In genomic region chr1:22880174-22880601, GRCh38 we compare ENCODE assay signal across 13 cellular contexts.
DNase-seq lines count a peak whose midpoint lies in the region; FAIRE-seq lines count a peak whose summit lies in the region.
"Had no signal": no experiment of that assay in that cellular context is flagged by ENCODE, and none has a peak within 500 bp of the region (broad histone marks: within the 10 kb centered on the region; RNA-seq: fewer than 3 reads in every experiment).

No MANE protein-coding gene starts in this region.

- POLR2A ChIA-PET in CD8-positive, alpha-beta memory T cell (lab: Charles Lee) = no interaction called here

- H3K4me1 ChIP-seq in CD8-positive, alpha-beta memory T cell (ENCODE audit: insufficient read depth, low read length) = peaks cover 7% of the 10 kb centered on the region

- H3K27ac Mint-ChIP-seq in CD8-positive, alpha-beta memory T cell = no peak overlapping the region
- no peak overlapping the region for H3K27ac Mint-ChIP-seq in T-helper 2 cell treated with Interferon-gamma antibody and Interleukin-4, amounts not matched to agents 5 μg/mL and 100 μg/mL, for 36 hours
- H3K27ac Mint-ChIP-seq: CD14-positive monocyte had no signal

- H3K4me3 ChIP-seq in CD8-positive, alpha-beta memory T cell (ENCODE audit: low read length) = no peak overlapping the region

- H3K9me3 Mint-ChIP-seq in CD8-positive, alpha-beta memory T cell = no peaks in the 10 kb centered on the region
- no peaks in the 10 kb centered on the region for H3K9me3 Mint-ChIP-seq in T-helper 2 cell treated with Interferon-gamma antibody and Interleukin-4, amounts not matched to agents 5 μg/mL and 100 μg/mL, for 36 hours
- H3K9me3 Mint-ChIP-seq: CD14-positive monocyte had no signal

- CTCF ChIA-PET in CD8-positive, alpha-beta memory T cell (lab: Charles Lee) = no interaction called here

- no peaks in the 10 kb centered on the region for H3K36me3 Mint-ChIP-seq in CD8-positive, alpha-beta memory T cell
- no peaks in the 10 kb centered on the region for H3K36me3 Mint-ChIP-seq in T-helper 2 cell treated with Interferon-gamma antibody and Interleukin-4, amounts not matched to agents 5 μg/mL and 100 μg/mL, for 36 hours (ENCODE audit: low read depth)
- H3K36me3 Mint-ChIP-seq: CD14-positive monocyte had no signal

- no peaks in the 10 kb centered on the region for H3K9me3 ChIP-seq in CD8-positive, alpha-beta memory T cell (ENCODE audit: low read length)

- FAIRE-seq in HTR-8/SVneo (lab: Jason Lieb, UNC) = no peak

- H3K4me3 Mint-ChIP-seq in CD8-positive, alpha-beta memory T cell = no peak overlapping the region
- H3K4me3 Mint-ChIP-seq in T-helper 2 cell treated with Interferon-gamma antibody and Interleukin-4, amounts not matched to agents 5 μg/mL and 100 μg/mL, for 36 hours = no peak overlapping the region
- H3K4me3 Mint-ChIP-seq: CD14-positive monocyte had no signal

- H3K4me1 Mint-ChIP-seq in CD8-positive, alpha-beta memory T cell = peaks cover 7 to 9% (median 8%) of the 10 kb centered on the region in 3 donors
- H3K4me1 Mint-ChIP-seq in T-helper 2 cell treated with Interferon-gamma antibody and Interleukin-4, amounts not matched to agents 5 μg/mL and 100 μg/mL, for 36 hours (ENCODE audit: low read depth) = peaks cover 7% of the 10 kb centered on the region

- no peaks in the 10 kb centered on the region for H3K36me3 ChIP-seq in CD8-positive, alpha-beta memory T cell (ENCODE audit: insufficient read depth, low read length)

- peaks cover 2 to 4% of the 10 kb centered on the region in 2 donors for H3K27me3 Mint-ChIP-seq in CD8-positive, alpha-beta memory T cell
- peaks cover 4% of the 10 kb centered on the region for H3K27me3 Mint-ChIP-seq in T-helper 2 cell treated with Interferon-gamma antibody and Interleukin-4, amounts not matched to agents 5 μg/mL and 100 μg/mL, for 36 hours (ENCODE audit: low read depth)

- peak; percentile 66 for DNase-seq in AG20443 (ENCODE audit: low spot score)
- DNase-seq in HTR-8/SVneo (ENCODE audit: insufficient read length, low spot score) = peak; percentile 31
- peak; percentile 29 for DNase-seq in amniotic epithelial cell (ENCODE audit: low read depth)
- DNase-seq in iris pigment epithelial cell (ENCODE audit: low read depth) = peak; percentile 72
- DNase-seq in NCI-H2029 treated with DMSO at 0.1 percent for 48 hours (lab: John Stamatoyannopoulos, UW) = no peak
- DNase-seq in CD8-positive, alpha-beta memory T cell = no peak
- DNase-seq in cortex of kidney (lab: John Stamatoyannopoulos, UW) = no peak
- DNase-seq in T-helper 2 cell treated with Interferon-gamma antibody and Interleukin-4, amounts not matched to agents 5 μg/mL and 100 μg/mL, for 36 hours (ENCODE audit: low spot score) = no peak
- DNase-seq: activated CD4-positive, alpha-beta T cell treated with anti-CD3 and anti-CD28 coated beads for 4 hours; central memory CD4-positive, alpha-beta T cell; stimulated activated CD4-positive, alpha-beta T cell treated with anti-CD3 and anti-CD28 coated beads, Interleukin-4, amount 100 ng/mL, for 24 hours; stimulated activated naive CD8-positive, alpha-beta T cell treated with anti-CD3 and anti-CD28 coated beads, Interleukin-15, Interleukin-2, amounts not matched to agents 100 U/mL and 50 U/mL, for 24 hours had no signal

- H3K27me3 ChIP-seq in CD8-positive, alpha-beta memory T cell (ENCODE audit: insufficient read depth, low read length, poor library complexity, severe bottlenecking) = no peaks in the 10 kb centered on the region

- no peak overlapping the region for H3K27ac ChIP-seq in CD8-positive, alpha-beta memory T cell (ENCODE audit: low read depth, low read length)

Comparison
In these comparisons a context has a peak if more than half of its experiments do, and no peak if none do; other contexts are left out.
1. DNase-seq: peak in AG20443 (single experiment), HTR-8/SVneo (single experiment), amniotic epithelial cell (single experiment) and iris pigment epithelial cell (single experiment); none in NCI-H2029 treated with DMSO at 0.1 percent for 48 hours (single experiment), CD8-positive, alpha-beta memory T cell (0 of 5), cortex of kidney (single experiment) and T-helper 2 cell treated with Interferon-gamma antibody and Interleukin-4, amounts not matched to agents 5 μg/mL and 100 μg/mL, for 36 hours (single experiment).